ENCODE assay signal across 20 cellular contexts in genomic region chr3:42742259-42742658, GRCh38. TPM values are rescaled to one million over a fixed set of nuclear protein-coding genes. Genes with fewer than 3 reads are reported as not detected.
"Had no signal": no experiment of that assay in that cellular context is flagged by ENCODE, and none has a peak within 500 bp of the region (broad histone marks: within the 10 kb centered on the region; RNA-seq: fewer than 3 reads in every experiment).

No MANE protein-coding gene starts in this region.

- H3K27ac ChIP-seq: esophagus muscularis mucosa, lower lobe of right lung, parathyroid adenoma, SJSA1 had no signal

- H3K4me3 ChIP-seq: esophagus muscularis mucosa, lower lobe of right lung, SJSA1, thoracic aorta had no signal

- ATAC-seq: activated naive CD8-positive, alpha-beta T cell treated with anti-CD3 and anti-CD28 coated beads, Interleukin-2, amount 50 U/mL, for 24 hours; lower lobe of right lung; stimulated activated naive CD8-positive, alpha-beta T cell treated with anti-CD3 and anti-CD28 coated beads, Interleukin-15, Interleukin-2, amounts not matched to agents 100 U/mL and 50 U/mL, for 24 hours had no signal

- DNase-seq: activated CD4-positive, alpha-beta memory T cell treated with anti-CD3 and anti-CD28 coated beads, Interleukin-2, amount 10 ng/mL, durations not matched to agents 7 days and 5 days; activated CD4-positive, alpha-beta T cell treated with anti-CD3 and anti-CD28 coated beads for 4 hours; activated naive CD4-positive, alpha-beta T cell treated with anti-CD3 and anti-CD28 coated beads for 36 hours; activated naive CD8-positive, alpha-beta T cell treated with anti-CD3 and anti-CD28 coated beads, Interleukin-2, amount 50 U/mL, for 24 hours; glutamatergic neuron; hypothalamus; lower lobe of right lung; small intestine; stimulated activated naive CD8-positive, alpha-beta T cell treated with anti-CD3 and anti-CD28 coated beads, Interleukin-15, Interleukin-2, amounts not matched to agents 100 U/mL and 50 U/mL, for 24 hours; T-helper 2 cell had no signal

- H3K36me3 ChIP-seq: esophagus muscularis mucosa, lower lobe of right lung, SJSA1, thoracic aorta had no signal

- H3K27me3 ChIP-seq: esophagus muscularis mucosa, SJSA1 had no signal

- H3K9me3 ChIP-seq: esophagus muscularis mucosa, lower lobe of right lung, SJSA1, thoracic aorta had no signal

RNA-seq across cellular contexts. Expression of gene HHATL, which starts 39.7 kb away (rescaled TPM):
- total RNA-seq: activated naive CD4-positive, alpha-beta T cell treated with anti-CD3 and anti-CD28 coated beads for 36 hours; astrocyte; bronchial epithelial cell; fibroblast of villous mesenchyme; kidney epithelial cell; mesothelial cell of epicardium; renal cortical epithelial cell; SJSA1; thoracic aorta had no signal

RNA-seq across cellular contexts. Expression of gene KLHL40, which starts 56.9 kb away (rescaled TPM):
- total RNA-seq: activated CD4-positive, alpha-beta memory T cell treated with anti-CD3 and anti-CD28 coated beads, Interleukin-2, amount 10 ng/mL, durations not matched to agents 7 days and 5 days; activated naive CD4-positive, alpha-beta T cell treated with anti-CD3 and anti-CD28 coated beads for 36 hours; astrocyte; bronchial epithelial cell; fibroblast of villous mesenchyme; kidney epithelial cell; lower lobe of right lung; mesothelial cell of epicardium; renal cortical epithelial cell; SJSA1; thoracic aorta had no signal
